Comparison of ENCODE assay signal across 10 cellular contexts in the genomic region with DNA sequence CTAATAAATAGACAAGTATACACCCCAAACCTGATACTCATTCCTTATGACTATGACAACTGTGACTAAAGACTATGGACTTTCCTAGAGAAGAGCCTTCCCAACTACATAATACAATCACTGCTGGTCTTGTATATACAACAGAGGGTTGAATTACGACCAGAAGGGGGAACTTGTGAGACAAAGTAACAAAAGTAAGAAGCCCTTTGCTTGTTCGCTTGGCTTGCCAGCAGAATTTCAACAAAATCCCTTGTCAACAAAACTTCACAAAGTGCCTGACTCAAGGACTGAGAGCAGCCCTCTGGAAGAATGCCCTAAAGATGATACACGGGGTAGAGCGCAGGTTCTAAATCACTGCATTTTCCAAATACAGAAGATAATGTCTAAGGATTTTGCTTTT.
A peak's percentile ranks its signal among the peaks of the same experiment; 100 is the strongest.
DNase-seq lines count a peak whose midpoint lies in the region; ATAC-seq, FAIRE-seq and TF ChIP-seq lines count a peak whose summit lies in the region.
"Had no signal": no experiment of that assay in that cellular context is flagged by ENCODE, and none has a peak within 500 bp of the region (broad histone marks: within the 10 kb centered on the region; RNA-seq: fewer than 3 reads in every experiment).

No MANE protein-coding gene starts in this region.

- no peak overlapping the region for H3K9ac ChIP-seq in H9 (ENCODE audit: extremely low read depth, insufficient read length, low read length)

- no peak overlapping the region for H3K18ac ChIP-seq in H9 (ENCODE audit: insufficient read length, low read depth, low read length)

- DNase-seq in AG08395 (ENCODE audit: low spot score) (peak; percentile 44), H9 (no peak), iPS-NIHi7 (ENCODE audit: extremely low spot score) (peak; percentile 49), activated T-cell treated with anti-CD3 and anti-CD28 coated beads for 4 hours (no peak), upper lobe of left lung (no peak)
- DNase-seq in activated CD4-positive, alpha-beta T cell treated with anti-CD3 and anti-CD28 coated beads, Interleukin-2, amount 50 U/mL, for 1 hour = no peak
- no peak for DNase-seq in activated naive CD4-positive, alpha-beta T cell treated with Interleukin-2 at 50 U/mL for 16 hours
- DNase-seq: lower lobe of right lung, tibial artery had no signal

- no peak overlapping the region for H3K56ac ChIP-seq in H9 (ENCODE audit: insufficient read length, low read depth, low read length)

- no peak overlapping the region for H3K23ac ChIP-seq in H9 (ENCODE audit: insufficient read length, low read depth, low read length)

- no peaks in the 10 kb centered on the region for H3K36me3 Mint-ChIP-seq in H9 (ENCODE audit: insufficient read depth in 1 of 3, low read depth in 3 of 3)

- H3K14ac ChIP-seq in H9 (ENCODE audit: insufficient read depth, low read length) = no peak overlapping the region

- H2BK5ac ChIP-seq in H9 (ENCODE audit: insufficient read length, low read length) = no peak overlapping the region

- no peaks in the 10 kb centered on the region for H3K79me2 ChIP-seq in H9 (ENCODE audit: insufficient read depth, low read length)

- no peak for ATAC-seq in upper lobe of left lung (ENCODE audit: low FRiP score in 2 of 2)

- H2BK12ac ChIP-seq in H9 (ENCODE audit: insufficient read length, low read depth, low read length) = no peak overlapping the region

- no peak overlapping the region for H2BK120ac ChIP-seq in H9 (ENCODE audit: low read depth, low read length, poor library complexity, severe bottlenecking)

- TF ChIP-seq CTCF in H9 (conservative IDR thresholded peaks at IDR 0.05) = peak; percentile 57; the same call in 2 of the 3 replicates
- no peak for TF ChIP-seq CTCF in upper lobe of left lung (IDR thresholded peaks at IDR 0.05)

- no peak overlapping the region for H3K4ac ChIP-seq in H9 (ENCODE audit: low read depth, low read length)

- H3K9me3 ChIP-seq in H9 (ENCODE audit: control insufficient read depth, low read depth, low read length) (no peaks in the 10 kb centered on the region), upper lobe of left lung (no peaks in the 10 kb centered on the region)
- H3K9me3 ChIP-seq: lower lobe of right lung, tibial artery had no signal

- H3K4me1 ChIP-seq in H9 (ENCODE audit: insufficient read depth, low read length) = no peaks in the 10 kb centered on the region; the same call in 1 of the 2 replicates
- H3K4me1 ChIP-seq in upper lobe of left lung = no peaks in the 10 kb centered on the region
- H3K4me1 ChIP-seq: lower lobe of right lung, tibial artery had no signal

- no CpG with 5 or more reads among the region's 4 CpGs for WGBS in H9 (ENCODE audit: extremely low coverage, insufficient read length, low lambda C conversion rate)
- 65 to 69% methylated on average over 4 of the region's 4 CpGs for WGBS in upper lobe of left lung, 2 donors

- no peak overlapping the region for H4K5ac ChIP-seq in H9 (ENCODE audit: insufficient read length, low read depth, low read length)

- H3K4me3 ChIP-seq in upper lobe of left lung = no peak overlapping the region
- H3K4me3 ChIP-seq: lower lobe of right lung, tibial artery had no signal

- no peaks in the 10 kb centered on the region for H3K27me3 ChIP-seq in H9 (ENCODE audit: insufficient read depth, low read length)
- no peaks in the 10 kb centered on the region for H3K27me3 ChIP-seq in upper lobe of left lung
- H3K27me3 ChIP-seq: tibial artery had no signal

- peak; percentile 7 for FAIRE-seq in TTC549 (lab: Jason Lieb, UNC)

- no peak for TF ChIP-seq EP300 in upper lobe of left lung (IDR thresholded peaks at IDR 0.05)

- H3K4me3 Mint-ChIP-seq in H9 = no peak overlapping the region

- H3K23me2 ChIP-seq in H9 (ENCODE audit: insufficient read length, low read depth, low read length, poor library complexity, severe bottlenecking) = no peaks in the 10 kb centered on the region

- no peak overlapping the region for H4K8ac ChIP-seq in H9 (replicated peaks; ENCODE audit: insufficient read length, low read depth, low read length)

- H4K20me1 ChIP-seq in H9 (ENCODE audit: control insufficient read depth, insufficient read depth, insufficient read length) = no peaks in the 10 kb centered on the region

- H4K91ac ChIP-seq in H9 (ENCODE audit: insufficient read length, low read depth, low read length) = no peak overlapping the region

- H3K79me1 ChIP-seq in H9 (ENCODE audit: insufficient read depth, low read depth, low read length, poor library complexity, severe bottlenecking) = no peaks in the 10 kb centered on the region

- H3T11ph ChIP-seq in H9 (ENCODE audit: low read length) = no peak overlapping the region

- no peaks in the 10 kb centered on the region for H3K9me3 Mint-ChIP-seq in H9

- no peaks in the 10 kb centered on the region for H3K36me3 ChIP-seq in upper lobe of left lung
- H3K36me3 ChIP-seq: lower lobe of right lung, tibial artery had no signal

- no peak overlapping the region for H2BK15ac ChIP-seq in H9 (ENCODE audit: low read depth, low read length)

- H3K4me2 ChIP-seq in H9 (ENCODE audit: insufficient read depth, insufficient read length, low read length) = no peak overlapping the region

- no peak overlapping the region for H2AFZ ChIP-seq in H9 (ENCODE audit: low read length)

- H3K4me1 Mint-ChIP-seq in H9 = no peaks in the 10 kb centered on the region; a peak in 1 of 4 replicates

- H3K27ac Mint-ChIP-seq in H9 = no peak overlapping the region

- no peak overlapping the region for H3K27ac ChIP-seq in H9 (ENCODE audit: insufficient read length, low read depth, low read length)
- no peak overlapping the region for H3K27ac ChIP-seq in upper lobe of left lung
- H3K27ac ChIP-seq: lower lobe of right lung, tibial artery had no signal

- no peak for TF ChIP-seq POLR2A in upper lobe of left lung (IDR thresholded peaks at IDR 0.05)

- H2AK5ac ChIP-seq in H9 (ENCODE audit: insufficient read length, low read length) = no peak overlapping the region

- no peaks in the 10 kb centered on the region for H3K27me3 Mint-ChIP-seq in H9 (ENCODE audit: low read depth)

- no peak overlapping the region for H2BK20ac ChIP-seq in H9 (ENCODE audit: low read depth, low read length, poor library complexity, severe bottlenecking)

Comparison
In these comparisons a context has a peak if more than half of its experiments do, and no peak if none do; other contexts are left out.
1. DNase-seq: peak in AG08395 (single experiment) and iPS-NIHi7 (single experiment); none in H9 (single experiment), activated T-cell treated with anti-CD3 and anti-CD28 coated beads for 4 hours (single experiment), activated CD4-positive, alpha-beta T cell treated with anti-CD3 and anti-CD28 coated beads, Interleukin-2, amount 50 U/mL, for 1 hour (single experiment), upper lobe of left lung (0 of 2) and activated naive CD4-positive, alpha-beta T cell treated with Interleukin-2 at 50 U/mL for 16 hours (single experiment).